Comparison of ENCODE assay signal across 29 cellular contexts in the genomic region with DNA sequence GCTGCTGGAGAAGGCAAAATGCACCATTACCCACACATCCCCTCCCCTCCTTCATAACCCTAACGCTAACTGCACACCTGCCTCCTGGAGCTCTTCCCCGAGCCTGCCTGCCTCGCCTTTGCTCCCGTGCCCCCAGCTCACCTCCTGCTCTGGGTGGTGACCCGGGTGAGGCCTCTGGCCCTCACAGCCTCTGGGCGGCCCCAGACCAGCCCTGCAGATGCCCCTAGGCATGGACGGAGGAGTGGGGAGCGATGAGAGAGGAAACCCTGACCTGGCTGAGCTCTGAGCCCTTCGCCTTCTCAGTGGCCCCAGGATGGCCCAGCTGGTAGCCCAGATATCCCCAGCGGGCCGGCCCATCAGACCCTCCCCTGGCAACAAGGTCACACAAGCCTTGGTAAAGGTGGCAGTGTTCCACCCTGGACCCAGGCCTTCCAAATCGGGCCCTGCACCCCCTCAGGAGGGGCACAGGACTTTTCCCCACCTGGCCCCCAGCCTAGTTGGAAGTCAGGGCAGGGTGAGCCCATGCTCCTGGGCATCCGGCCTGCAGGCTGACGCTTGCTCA.
"Had no signal": no experiment of that assay in that cellular context is flagged by ENCODE, and none has a peak within 500 bp of the region (broad histone marks: within the 10 kb centered on the region; RNA-seq: fewer than 3 reads in every experiment).

No MANE protein-coding gene starts in this region.

- H3K27me3 Mint-ChIP-seq: activated CD4-positive, alpha-beta memory T cell treated with anti-CD3 and anti-CD28 coated beads, Interleukin-2, amount 10 ng/mL, durations not matched to agents 7 days and 5 days; activated CD4-positive, alpha-beta T cell treated with anti-CD3 and anti-CD28 coated beads, Interleukin-2, amount 10 ng/mL, durations not matched to agents 7 days and 5 days; activated T-cell treated with anti-CD3 and anti-CD28 coated beads, Interleukin-2, amount 50 U/mL, for 24 hours; dendritic cell treated with granulocyte-macrophage colony-stimulating factor and Interleukin-4, amounts not matched to agents 40 ng/mL and 50 ng/mL, for 4 days; progenitor cell of endocrine pancreas; stimulated activated naive B cell treated with anti-CD40 and anti-IgM and Interleukin-4, amounts not matched to agents 10 μg/mL and 1 μg/mL and 100 μg/mL, for 72 hours had no signal

- FAIRE-seq: astrocyte, islet of Langerhans, small intestine had no signal

- H3K4me1 ChIP-seq: foreskin keratinocyte, sigmoid colon, thyroid gland, upper lobe of left lung had no signal

- H3K27ac ChIP-seq: brain microvascular endothelial cell, esophagus muscularis mucosa, foreskin keratinocyte, left ventricle myocardium inferior, ovary, sigmoid colon, stomach, thyroid gland, upper lobe of left lung had no signal

- H3K4me3 Mint-ChIP-seq: activated CD4-positive, alpha-beta memory T cell treated with anti-CD3 and anti-CD28 coated beads, Interleukin-2, amount 10 ng/mL, durations not matched to agents 7 days and 5 days; activated CD4-positive, alpha-beta T cell treated with anti-CD3 and anti-CD28 coated beads, Interleukin-2, amount 10 ng/mL, durations not matched to agents 7 days and 5 days; activated T-cell treated with anti-CD3 and anti-CD28 coated beads, Interleukin-2, amount 50 U/mL, for 24 hours; dendritic cell treated with granulocyte-macrophage colony-stimulating factor and Interleukin-4, amounts not matched to agents 40 ng/mL and 50 ng/mL, for 4 days; endodermal cell; nephron; stimulated activated naive B cell treated with anti-CD40 and anti-IgM and Interleukin-4, amounts not matched to agents 10 μg/mL and 1 μg/mL and 100 μg/mL, for 72 hours; T-helper 1 cell treated with Interleukin-12 subunit alpha and Interleukin-12 subunit beta and Interleukin-4 antibody, amounts not matched to agents 30 μg/mL and 1 μg/mL, for 36 hours had no signal

- H3K4me3 ChIP-seq: esophagus muscularis mucosa, left ventricle myocardium inferior, ovary, sigmoid colon, stomach, thyroid gland, upper lobe of left lung had no signal

- DNase-seq: activated CD4-positive, alpha-beta memory T cell treated with anti-CD3 and anti-CD28 coated beads, Interleukin-2, amount 10 ng/mL, durations not matched to agents 7 days and 5 days; activated CD4-positive, alpha-beta T cell treated with anti-CD3 and anti-CD28 coated beads, Interleukin-2, amount 10 ng/mL, durations not matched to agents 7 days and 5 days; activated CD4-positive, CD25-positive, alpha-beta regulatory T cell treated with anti-CD3 and anti-CD28 coated beads, Interleukin-2, amount 50 U/mL, for 72 hours; activated CD8-positive, alpha-beta memory T cell treated with anti-CD3 and anti-CD28 coated beads, Interleukin-2, amount 50 U/mL, for 48 hours; activated gamma-delta T cell treated with Interleukin-2 at 50 U/mL for 16 hours; activated naive CD4-positive, alpha-beta T cell treated with anti-CD3 and anti-CD28 coated beads, Interleukin-2, amount 50 U/mL, for 16 hours; activated T-cell treated with anti-CD3 and anti-CD28 coated beads, Interleukin-2, amount 50 U/mL, for 24 hours; amniotic stem cell; brain microvascular endothelial cell; endodermal cell; foreskin keratinocyte; left ventricle myocardium inferior; ovary; retina; small intestine; stimulated activated CD4-positive, alpha-beta T cell treated with anti-CD3 and anti-CD28 coated beads, Interleukin-1b, Interleukin-23, amount 100 ng/mL, for 48 hours; stimulated activated naive B cell treated with anti-CD40 and anti-IgM and Interleukin-4, amounts not matched to agents 10 μg/mL and 1 μg/mL and 100 μg/mL, for 72 hours; stomach; T1000 had no signal

- H3K4me1 Mint-ChIP-seq: endodermal cell, nephron had no signal

- H3K9me3 ChIP-seq: ovary, thyroid gland had no signal

- H3K27ac Mint-ChIP-seq: activated CD4-positive, alpha-beta memory T cell treated with anti-CD3 and anti-CD28 coated beads, Interleukin-2, amount 10 ng/mL, durations not matched to agents 7 days and 5 days; activated CD4-positive, alpha-beta T cell treated with anti-CD3 and anti-CD28 coated beads, Interleukin-2, amount 10 ng/mL, durations not matched to agents 7 days and 5 days; activated T-cell treated with anti-CD3 and anti-CD28 coated beads, Interleukin-2, amount 50 U/mL, for 24 hours; dendritic cell treated with granulocyte-macrophage colony-stimulating factor and Interleukin-4, amounts not matched to agents 40 ng/mL and 50 ng/mL, for 4 days; endodermal cell; nephron; progenitor cell of endocrine pancreas; stimulated activated naive B cell treated with anti-CD40 and anti-IgM and Interleukin-4, amounts not matched to agents 10 μg/mL and 1 μg/mL and 100 μg/mL, for 72 hours; T-helper 1 cell treated with Interleukin-12 subunit alpha and Interleukin-12 subunit beta and Interleukin-4 antibody, amounts not matched to agents 30 μg/mL and 1 μg/mL, for 36 hours had no signal

- H3K27me3 ChIP-seq: brain microvascular endothelial cell, esophagus muscularis mucosa, foreskin keratinocyte, ovary, sigmoid colon, stomach, thyroid gland, upper lobe of left lung had no signal

- H3K36me3 ChIP-seq: brain microvascular endothelial cell, ovary had no signal
